ENCODE assay signal across 8 cellular contexts in the genomic region with DNA sequence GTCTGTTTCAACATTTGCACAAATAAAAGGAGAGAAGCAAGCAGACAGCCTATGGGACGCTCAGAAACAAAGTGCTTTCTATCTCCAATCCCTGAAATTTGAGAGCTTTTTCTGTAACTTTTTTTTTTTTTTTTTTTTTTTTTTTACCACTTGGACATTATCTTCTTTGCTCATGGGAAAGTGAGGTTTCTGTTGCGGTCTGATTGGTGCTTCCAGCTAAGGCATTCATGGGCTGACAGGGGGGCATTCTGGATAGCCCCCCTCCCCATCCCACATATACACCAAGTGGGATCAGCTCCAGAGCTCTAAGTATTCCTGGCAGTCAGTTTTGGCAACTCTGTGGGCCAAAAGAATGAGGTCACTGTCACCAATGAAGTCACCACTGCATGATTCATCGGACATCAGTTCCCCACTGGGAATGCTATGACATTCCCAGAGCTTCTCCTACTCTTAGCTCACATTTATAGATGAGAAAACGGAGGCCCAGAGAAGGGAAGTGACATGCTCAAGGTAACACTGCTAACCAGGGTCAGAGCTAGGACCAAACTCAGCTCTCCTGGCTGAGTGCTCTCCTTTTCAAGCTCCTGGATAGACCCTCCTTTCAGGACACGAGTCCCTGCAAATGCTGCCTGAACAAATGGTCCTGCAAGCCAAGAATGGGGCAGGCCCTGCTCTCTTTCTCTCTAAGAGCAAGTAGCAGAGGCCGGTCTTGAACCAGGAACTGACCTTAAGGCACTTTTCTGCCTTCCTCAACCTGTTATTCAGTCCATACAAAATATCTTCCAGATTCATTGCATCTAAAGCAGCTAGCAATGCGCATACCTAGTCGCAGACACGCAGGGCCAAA. TPM values are rescaled to one million over a fixed set of nuclear protein-coding genes. Genes with fewer than 3 reads are reported as not detected.
A peak's percentile ranks its signal among the peaks of the same experiment; 100 is the strongest.
DNase-seq lines count a peak whose midpoint lies in the region; TF ChIP-seq lines count a peak whose summit lies in the region.

No MANE protein-coding gene starts in this region.

- H3K27me3 Mint-ChIP-seq in activated naive CD4-positive, alpha-beta T cell treated with anti-CD3 and anti-CD28 coated beads for 36 hours (ENCODE audit: low read depth) = no peaks in the 10 kb centered on the region

- peaks cover 63% of the 10 kb centered on the region for H3K4me1 Mint-ChIP-seq in activated naive CD4-positive, alpha-beta T cell treated with anti-CD3 and anti-CD28 coated beads for 36 hours (ENCODE audit: low read depth)

- H3K36me3 Mint-ChIP-seq in activated naive CD4-positive, alpha-beta T cell treated with anti-CD3 and anti-CD28 coated beads for 36 hours (ENCODE audit: low read depth) = peaks cover 3% of the 10 kb centered on the region

- H3K4me3 ChIP-seq in ascending aorta = peak overlapping the region in 1 of 2 donors; percentile 94
- H3K4me3 ChIP-seq in suprapubic skin = no peak overlapping the region

- WGBS in suprapubic skin = 67% methylated on average over 8 of the region's 9 CpGs

- H3K4me1 ChIP-seq in ascending aorta (peaks cover 9 to 31% of the 10 kb centered on the region in 2 donors), suprapubic skin (peaks cover 55% of the 10 kb centered on the region)

- peak in 1 of 2 donors; percentile 33 for TF ChIP-seq POLR2A in suprapubic skin (IDR thresholded peaks at IDR 0.05)

- TF ChIP-seq CTCF in ascending aorta (IDR thresholded peaks at IDR 0.05) = no peak
- TF ChIP-seq CTCF in suprapubic skin (IDR thresholded peaks at IDR 0.05) = no peak
- no peak for TF ChIP-seq CTCF in GM20000 (IDR thresholded peaks at IDR 0.05; ENCODE audit: extremely low read depth, missing control alignments)

- H3K36me3 ChIP-seq in ascending aorta = no peaks in the 10 kb centered on the region
- no peaks in the 10 kb centered on the region for H3K36me3 ChIP-seq in suprapubic skin

- H3K9me3 ChIP-seq in ascending aorta (no peaks in the 10 kb centered on the region), suprapubic skin (no peaks in the 10 kb centered on the region)

- DNase-seq in activated naive CD4-positive, alpha-beta T cell treated with anti-CD3 and anti-CD28 coated beads for 36 hours = no peak
- no peak for DNase-seq in activated naive CD4-positive, alpha-beta T cell treated with anti-CD3 and anti-CD28 coated beads, Interleukin-2, amount 50 U/mL, for 16 hours
- DNase-seq in ascending aorta (ENCODE audit: low spot score in 2 of 2) (peak in 1 of 2 donors; percentile 78), inferior parietal cortex (ENCODE audit: extremely low spot score) (peak; percentile 64), suprapubic skin (ENCODE audit: low spot score in 2 of 2) (no peak), GM20000 (ENCODE audit: low spot score) (no peak), NCI-H2081 treated with DMSO at 0.1 percent for 48 hours (lab: John Stamatoyannopoulos, UW) (no peak), D341Med (ENCODE audit: low spot score) (no peak)

- intact Hi-C loops in activated naive CD4-positive, alpha-beta T cell treated with anti-CD3 and anti-CD28 coated beads for 36 hours (cut with micrococcal nuclease) = no loop called here
- intact Hi-C loops in ascending aorta (cut with DNase I) = no loop called here

- H3K9me3 Mint-ChIP-seq in activated naive CD4-positive, alpha-beta T cell treated with anti-CD3 and anti-CD28 coated beads for 36 hours = no peaks in the 10 kb centered on the region

- no peak overlapping the region for H3K27ac Mint-ChIP-seq in activated naive CD4-positive, alpha-beta T cell treated with anti-CD3 and anti-CD28 coated beads for 36 hours

- H3K27me3 ChIP-seq in ascending aorta (no peaks in the 10 kb centered on the region), suprapubic skin (no peaks in the 10 kb centered on the region)

- no peak for TF ChIP-seq EP300 in suprapubic skin (IDR thresholded peaks at IDR 0.05)

- H3K27ac ChIP-seq in ascending aorta = peak overlapping the region; percentile 85 to 91
- peak overlapping the region; percentile 91 for H3K27ac ChIP-seq in suprapubic skin

- peak overlapping the region; percentile 89 for H3K4me3 Mint-ChIP-seq in activated naive CD4-positive, alpha-beta T cell treated with anti-CD3 and anti-CD28 coated beads for 36 hours

- CTCF ChIA-PET in activated naive CD4-positive, alpha-beta T cell treated with anti-CD3 and anti-CD28 coated beads for 36 hours (lab: Charles Lee) = interaction anchor here (0.7 to 1.4 kb wide), 5 partner anchors 24 to 199 kb away, joined by 3 to 6 read pairs (median 3); no protein-coding TSS in a partner anchor

RNA-seq across cellular contexts. Expression of a gene that starts 1.6 kb away (rescaled TPM):
- total RNA-seq in activated naive CD4-positive, alpha-beta T cell treated with anti-CD3 and anti-CD28 coated beads for 36 hours = 10 to 100 TPM in 1 of 2 experiments, 1 to 10 TPM in 1; 7.7 to 10.2 TPM
- total RNA-seq in ascending aorta (40.0 TPM), suprapubic skin (10 to 100 TPM; 31.8 to 55.0 (median 37.0) TPM)

RNA-seq across cellular contexts. Expression of a gene that starts 1.7 kb away (rescaled TPM):
- total RNA-seq in activated naive CD4-positive, alpha-beta T cell treated with anti-CD3 and anti-CD28 coated beads for 36 hours = 10 to 100 TPM; 14.9 to 17.1 TPM
- total RNA-seq in ascending aorta (8.4 TPM), suprapubic skin (10 to 100 TPM in 2 of 4 donors, 1 to 10 TPM in 2; 5.6 to 11.7 (median 8.4) TPM)
